In the genomic region with DNA sequence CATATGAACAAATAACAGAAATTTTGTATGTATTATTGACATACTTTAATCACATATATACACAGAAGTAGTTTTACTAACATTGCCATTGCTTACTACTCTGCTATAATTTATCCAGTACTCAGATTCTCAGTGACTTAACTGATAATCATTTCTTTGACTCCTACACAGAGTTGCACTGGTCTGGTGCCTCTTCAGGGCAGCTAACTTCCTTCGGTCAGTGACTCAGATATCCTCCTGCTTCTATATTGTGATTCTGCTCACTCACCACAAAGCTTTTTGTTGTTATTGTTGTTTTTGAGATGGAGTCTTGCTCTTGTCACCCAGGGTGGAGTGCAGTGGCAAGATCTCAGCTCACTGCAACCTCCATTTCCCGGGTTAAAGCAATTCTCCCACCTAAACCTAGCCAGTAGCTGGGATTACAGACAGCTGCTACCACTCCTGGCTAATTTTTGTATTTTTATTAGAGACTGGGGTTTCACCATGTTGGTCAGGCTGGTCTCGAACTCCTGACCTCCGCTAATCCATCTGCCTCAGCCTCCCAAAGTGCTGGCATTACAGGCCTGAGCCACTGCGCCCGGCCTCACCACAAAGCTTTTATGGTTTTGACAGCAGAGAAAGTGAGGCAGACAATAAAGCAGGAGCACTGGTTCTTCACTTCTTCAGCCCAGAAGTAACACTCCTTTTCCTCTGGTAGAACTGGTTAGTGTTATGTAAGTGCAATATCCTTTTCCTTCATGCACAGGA, we compare ENCODE assay signal across 1 cellular context.
TF ChIP-seq lines count a peak whose summit lies in the region.

No MANE protein-coding gene starts in this region.

TF ChIP-seq in H1, 55 proteins besides CTCF, POLR2A, EP300 and RAD21 (continued from another document):
- TF ChIP-seq POU5F1 (IDR thresholded peaks at IDR 0.05; ENCODE audit: low read depth, low read length) (no peak), RXRA (IDR thresholded peaks at IDR 0.05; ENCODE audit: insufficient read depth, low read depth, low read length) (no peak), EZH2 (IDR thresholded peaks at IDR 0.05; ENCODE audit: low read depth, low read length, severe bottlenecking) (no peak), MAFK (IDR thresholded peaks at IDR 0.05; ENCODE audit: low read depth, low read length) (no peak), CBX8 (IDR thresholded peaks at IDR 0.05; ENCODE audit: borderline replicate concordance, low read depth, low read length) (no peak), YY1 (IDR thresholded peaks at IDR 0.05; ENCODE audit: low read depth, low read length) (no peak), BACH1 (IDR thresholded peaks at IDR 0.05; ENCODE audit: low read length) (no peak), CHD1 (IDR thresholded peaks at IDR 0.05; ENCODE audit: low read depth, low read length) (no peak)
